9 cellular contexts compared by ENCODE assay signal in the genomic region with DNA sequence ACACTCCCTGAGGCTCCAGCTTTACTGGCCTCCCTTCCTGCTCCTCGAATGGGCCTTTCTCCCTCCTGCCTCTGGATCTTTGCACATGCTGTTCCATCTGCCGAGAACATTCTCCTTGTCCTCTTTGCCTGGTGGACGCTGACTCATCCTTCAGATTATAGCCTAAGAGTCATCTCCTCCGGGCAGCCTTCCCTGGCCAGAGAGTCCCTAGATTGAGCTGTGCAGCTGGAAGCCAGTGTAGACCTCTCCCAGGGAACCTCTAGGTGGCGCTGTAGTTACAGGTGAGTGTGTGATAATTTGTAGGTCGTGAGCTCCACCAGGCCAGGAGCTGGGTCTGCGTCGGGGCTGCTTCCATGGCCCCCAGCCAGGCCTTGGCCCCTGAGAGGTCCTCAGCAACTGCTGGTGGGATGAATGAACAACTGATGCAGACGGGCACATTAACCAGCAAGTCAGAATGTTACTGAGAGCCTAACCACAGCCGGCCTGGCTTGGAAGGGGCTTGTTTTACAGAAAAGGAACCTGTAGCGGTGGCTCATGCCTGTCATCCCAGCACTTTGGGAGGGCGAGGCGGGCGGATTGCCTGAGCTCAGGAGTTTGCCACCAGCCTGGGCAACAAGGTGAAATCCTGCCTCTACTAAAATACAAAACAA. TPM values are rescaled to one million over a fixed set of nuclear protein-coding genes. Genes with fewer than 3 reads are reported as not detected.
DNase-seq lines count a peak whose midpoint lies in the region; ATAC-seq, FAIRE-seq and TF ChIP-seq lines count a peak whose summit lies in the region.
"Had no signal": no experiment of that assay in that cellular context is flagged by ENCODE, and none has a peak within 500 bp of the region (broad histone marks: within the 10 kb centered on the region; RNA-seq: fewer than 3 reads in every experiment).

No MANE protein-coding gene starts in this region.

- no peak overlapping the region for H3K27ac Mint-ChIP-seq in mesothelial cell of epicardium

- peaks cover 44% of the 10 kb centered on the region for H3K27me3 Mint-ChIP-seq in mesothelial cell of epicardium (ENCODE audit: low read depth)

- H3K4me1 Mint-ChIP-seq in mesothelial cell of epicardium = no peaks in the 10 kb centered on the region

- in situ Hi-C loops in GM13976 (cut with MboI; ENCODE audit: low sequenced_read_pairs, unreplicated experiment) = no loop called here

- no peak for ATAC-seq in HG03432 (IDR thresholded peaks at IDR 0.05; ENCODE audit: unreplicated experiment)

- H3K4me3 ChIP-seq in WERI-Rb-1 (ENCODE audit: low read depth, low read length) = no peak overlapping the region

- H3K9me3 Mint-ChIP-seq in mesothelial cell of epicardium = no peaks in the 10 kb centered on the region

- H3K27ac ChIP-seq in WERI-Rb-1 = no peak overlapping the region
- H3K27ac ChIP-seq: neutrophil had no signal

- no peaks in the 10 kb centered on the region for H3K36me3 Mint-ChIP-seq in mesothelial cell of epicardium

- FAIRE-seq in urothelium cell line (lab: Jason Lieb, UNC) = no peak

- no peaks in the 10 kb centered on the region for H3K27me3 ChIP-seq in WERI-Rb-1 (ENCODE audit: insufficient read depth, low read depth, severe bottlenecking)

- TF ChIP-seq CTCF in GM13976 (IDR thresholded peaks at IDR 0.05; ENCODE audit: borderline replicate concordance, control extremely low read depth, extremely low read depth, insufficient read depth, missing control alignments) (peak; percentile 72), WERI-Rb-1 (IDR thresholded peaks at IDR 0.05; ENCODE audit: low read depth, low read length) (peak; percentile 90), mesothelial cell of epicardium (IDR thresholded peaks at IDR 0.05; ENCODE audit: unreplicated experiment) (peak; percentile 64)

- H3K4me3 Mint-ChIP-seq in mesothelial cell of epicardium = no peak overlapping the region

- no peaks in the 10 kb centered on the region for H3K36me3 ChIP-seq in WERI-Rb-1
- H3K36me3 ChIP-seq: neutrophil had no signal

- DNase-seq in AG20443 (ENCODE audit: low spot score) (peak; percentile 68), GM13976 (ENCODE audit: low spot score) (peak; percentile 89), NCI-H2171 treated with DMSO at 0.1 percent for 48 hours (lab: John Stamatoyannopoulos, UW) (peak; percentile 68), WERI-Rb-1 (peak; percentile 88), dedifferentiated amniotic fluid mesenchymal stem cell (ENCODE audit: extremely low spot score) (peak; percentile 31), mesothelial cell of epicardium (ENCODE audit: low spot score in 2 of 2, unreplicated experiment in 2 of 2) (no peak), urothelium cell line (ENCODE audit: low spot score) (peak; percentile 84)

- H3K9me3 ChIP-seq in WERI-Rb-1 (ENCODE audit: severe bottlenecking) = no peaks in the 10 kb centered on the region
- H3K9me3 ChIP-seq: neutrophil had no signal

RNA-seq across cellular contexts. Expression of a gene that starts 8.7 kb away (rescaled TPM):
- not detected in 3 replicates for total RNA-seq in mesothelial cell of epicardium

RNA-seq across cellular contexts. Expression of a gene that starts 20.8 kb away (rescaled TPM):
- total RNA-seq in mesothelial cell of epicardium = 7.1 to 8.7 TPM (median 7.2 TPM) in 3 replicates

RNA-seq across cellular contexts. Expression of a gene that starts 40.5 kb away (rescaled TPM):
- total RNA-seq in mesothelial cell of epicardium = 5.7 to 6.2 TPM (median 6.1 TPM) in 3 replicates

Comparison
In these comparisons a context has a peak if more than half of its experiments do, and no peak if none do; other contexts are left out.
1. DNase-seq: peak in AG20443 (single experiment), GM13976 (single experiment), NCI-H2171 treated with DMSO at 0.1 percent for 48 hours (single experiment), WERI-Rb-1 (single experiment), dedifferentiated amniotic fluid mesenchymal stem cell (single experiment) and urothelium cell line (single experiment); none in mesothelial cell of epicardium (0 of 2).
2. Peak in every context shown above with its lines, with median percentiles within 50 percentile points of each other: CTCF ChIP-seq.